ENCODE assay signal across 1 cellular context in genomic region chr5:139968547-139969261, GRCh38.
TF ChIP-seq lines count a peak whose summit lies in the region.

No MANE protein-coding gene starts in this region.

TF ChIP-seq in K562, 482 proteins besides CTCF, POLR2A, EP300 and RAD21 (continued from another document and continues in another):
- TF ChIP-seq ZNF318 (IDR thresholded peaks at IDR 0.05; ENCODE audit: borderline replicate concordance in 1 of 2, low read depth in 1 of 2) (no peak), STAT6 (CRISPR knock-in tag; IDR thresholded peaks at IDR 0.05) (no peak), LCOR (CRISPR knock-in tag; IDR thresholded peaks at IDR 0.05) (no peak), MYNN (IDR thresholded peaks at IDR 0.05) (peak; percentile 66; the same call in 1 of the 2 replicates), MYNN (CRISPR knock-in tag; IDR thresholded peaks at IDR 0.05) (no peak), PRMT5 (CRISPR knock-in tag; IDR thresholded peaks at IDR 0.05) (no peak), ATF6 (CRISPR knock-in tag; IDR thresholded peaks at IDR 0.05) (no peak), MBD2 (IDR thresholded peaks at IDR 0.05; ENCODE audit: borderline replicate concordance, low read depth) (no peak), PRDM10 (IDR thresholded peaks at IDR 0.05; ENCODE audit: partially characterized antibody) (no peak), ZNF655 (CRISPR knock-in tag; IDR thresholded peaks at IDR 0.05) (no peak), ZNF143 (CRISPR knock-in tag; IDR thresholded peaks at IDR 0.05) (peak; percentile 38; the same call in 1 of the 2 replicates), BRD4 (IDR thresholded peaks at IDR 0.05) (no peak), ATF1 (CRISPR knock-in tag; IDR thresholded peaks at IDR 0.05) (no peak), ATF1 (tag; IDR thresholded peaks at IDR 0.05) (no peak), ZNF609 (CRISPR knock-in tag; IDR thresholded peaks at IDR 0.05; ENCODE audit: borderline replicate concordance) (no peak), ZBTB17 (CRISPR knock-in tag; IDR thresholded peaks at IDR 0.05) (0 out of 2 replicates have a peak, but pooled peaks have one; percentile 27), ELK1 (CRISPR knock-in tag; IDR thresholded peaks at IDR 0.05) (no peak), TEAD4 (IDR thresholded peaks at IDR 0.05; ENCODE audit: low read length) (0 out of 2 replicates have a peak, but pooled peaks have one; percentile 18), TEAD4 (CRISPR knock-in tag; IDR thresholded peaks at IDR 0.05; ENCODE audit: borderline replicate concordance) (no peak), HMGN3 (IDR thresholded peaks at IDR 0.05; ENCODE audit: borderline replicate concordance, extremely low read depth, insufficient read length, low read depth, low read length) (peak; percentile 51), PREB (CRISPR knock-in tag; IDR thresholded peaks at IDR 0.05) (no peak), CBFB (CRISPR knock-in tag; IDR thresholded peaks at IDR 0.05) (no peak)
